1 cellular context compared by ENCODE assay signal in the genomic region with DNA sequence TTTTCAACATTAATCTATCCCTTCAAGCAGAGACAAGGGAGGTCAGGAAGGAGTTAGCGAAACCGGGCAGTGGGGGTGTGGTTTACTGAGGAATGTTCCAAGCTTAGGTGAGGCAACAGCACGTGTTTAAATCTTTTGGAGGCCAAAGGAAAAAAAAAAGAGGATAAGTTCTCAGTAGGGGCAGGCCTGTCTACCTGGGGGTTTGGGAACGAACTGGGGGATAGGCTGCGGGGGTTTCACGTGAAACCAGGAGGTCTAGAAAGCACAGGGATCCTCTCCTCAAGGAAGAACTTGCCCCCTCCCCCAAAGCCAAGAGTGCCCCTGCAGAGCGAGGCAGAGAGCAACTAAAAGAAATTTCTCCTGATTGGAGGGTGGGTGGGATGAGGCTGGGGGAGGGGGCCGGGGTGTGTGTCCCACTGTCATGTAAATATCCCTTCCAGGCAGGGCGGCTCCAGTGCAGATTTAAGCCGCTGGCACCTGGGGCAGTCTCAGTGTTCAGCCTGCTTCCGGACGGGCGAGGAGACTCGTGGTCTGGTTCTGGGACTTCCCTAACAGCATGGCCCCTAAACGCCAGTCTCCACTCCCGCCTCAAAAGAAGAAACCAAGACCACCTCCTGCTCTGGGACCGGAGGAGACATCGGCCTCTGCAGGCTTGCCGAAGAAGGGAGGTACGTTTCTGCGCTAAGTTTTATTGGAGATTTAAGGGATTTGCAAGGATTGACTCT.
TF ChIP-seq lines count a peak whose summit lies in the region.

No MANE protein-coding gene starts in this region.

TF ChIP-seq in GM12878, 131 proteins besides CTCF, POLR2A, EP300 and RAD21 (continued from another document and continues in another):
- TF ChIP-seq, protein P1, sequence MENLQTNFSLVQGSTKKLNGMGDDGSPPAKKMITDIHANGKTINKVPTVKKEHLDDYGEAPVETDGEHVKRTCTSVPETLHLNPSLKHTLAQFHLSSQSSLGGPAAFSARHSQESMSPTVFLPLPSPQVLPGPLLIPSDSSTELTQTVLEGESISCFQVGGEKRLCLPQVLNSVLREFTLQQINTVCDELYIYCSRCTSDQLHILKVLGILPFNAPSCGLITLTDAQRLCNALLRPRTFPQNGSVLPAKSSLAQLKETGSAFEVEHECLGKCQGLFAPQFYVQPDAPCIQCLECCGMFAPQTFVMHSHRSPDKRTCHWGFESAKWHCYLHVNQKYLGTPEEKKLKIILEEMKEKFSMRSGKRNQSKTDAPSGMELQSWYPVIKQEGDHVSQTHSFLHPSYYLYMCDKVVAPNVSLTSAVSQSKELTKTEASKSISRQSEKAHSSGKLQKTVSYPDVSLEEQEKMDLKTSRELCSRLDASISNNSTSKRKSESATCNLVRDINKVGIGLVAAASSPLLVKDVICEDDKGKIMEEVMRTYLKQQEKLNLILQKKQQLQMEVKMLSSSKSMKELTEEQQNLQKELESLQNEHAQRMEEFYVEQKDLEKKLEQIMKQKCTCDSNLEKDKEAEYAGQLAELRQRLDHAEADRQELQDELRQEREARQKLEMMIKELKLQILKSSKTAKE (IDR thresholded peaks at IDR 0.05; ENCODE audit: low read depth, poor library complexity, severe bottlenecking) = peak; percentile 12
- TF ChIP-seq HDAC2 (IDR thresholded peaks at IDR 0.05) (no peak), BHLHE40 (IDR thresholded peaks at IDR 0.05; ENCODE audit: borderline replicate concordance in 1 of 2, low read depth in 2 of 2, low read length in 1 of 2) (peak; percentile 35 to 46; a peak in 2 of 4 replicates), CEBPB (IDR thresholded peaks at IDR 0.05; ENCODE audit: borderline replicate concordance in 1 of 2, low read depth in 2 of 2, low read length in 2 of 2) (no peak), STAT3 (IDR thresholded peaks at IDR 0.05; ENCODE audit: low read depth, low read length) (no peak), CHD1 (IDR thresholded peaks at IDR 0.05; ENCODE audit: low read depth, low read length) (no peak), IRF4 (IDR thresholded peaks at IDR 0.05; ENCODE audit: low read depth, low read length) (no peak), MTA3 (IDR thresholded peaks at IDR 0.05; ENCODE audit: borderline replicate concordance, low read length) (no peak), POU2F2 (IDR thresholded peaks at IDR 0.05; ENCODE audit: borderline replicate concordance, low read depth, low read length) (peak; percentile 45; the same call in 1 of the 3 replicates), NR2C2 (IDR thresholded peaks at IDR 0.05; ENCODE audit: borderline replicate concordance, control insufficient read depth, insufficient read length, low read depth) (no peak), BACH1 (IDR thresholded peaks at IDR 0.05; ENCODE audit: borderline replicate concordance) (0 out of 2 replicates have a peak, but pooled peaks have one; percentile 22), ETV6 (conservative IDR thresholded peaks at IDR 0.05 in 1 of 2, IDR thresholded peaks at IDR 0.05 in 1 of 2; ENCODE audit: borderline replicate concordance in 1 of 2, low read depth in 1 of 2) (no peak), NR2F1 (conservative IDR thresholded peaks at IDR 0.05) (0 out of 2 replicates have a peak, but pooled peaks have one; percentile 9), SRF (IDR thresholded peaks at IDR 0.05; ENCODE audit: low read depth in 2 of 2, low read length in 2 of 2) (no peak), GATAD2B (conservative IDR thresholded peaks at IDR 0.05; ENCODE audit: low read depth) (peak; percentile 28; the same call in 1 of the 2 replicates), SREBF2 (IDR thresholded peaks at IDR 0.05; ENCODE audit: low read length) (no peak), CBX5 (IDR thresholded peaks at IDR 0.05; ENCODE audit: low read depth) (no peak), ESRRA (IDR thresholded peaks at IDR 0.05; ENCODE audit: low read length) (no peak), FOS (IDR thresholded peaks at IDR 0.05; ENCODE audit: borderline replicate concordance, extremely low read depth, insufficient read length) (no peak), POLR2AphosphoS5 (IDR thresholded peaks at IDR 0.05; ENCODE audit: low read length) (peak; percentile 83; the same call in 1 of the 2 replicates), STAT1 (conservative IDR thresholded peaks at IDR 0.05) (no peak), BMI1 (IDR thresholded peaks at IDR 0.05; ENCODE audit: borderline replicate concordance) (no peak), ZNF207 (IDR thresholded peaks at IDR 0.05; ENCODE audit: borderline replicate concordance) (no peak), NFYA (IDR thresholded peaks at IDR 0.05; ENCODE audit: borderline replicate concordance, low read depth, low read length) (no peak), RUNX3 (IDR thresholded peaks at IDR 0.05; ENCODE audit: low read length) (no peak), TCF12 (IDR thresholded peaks at IDR 0.05; ENCODE audit: low read depth, low read length) (0 out of 2 replicates have a peak, but pooled peaks have one; percentile 25), FOXK2 (IDR thresholded peaks at IDR 0.05) (no peak), PAX5 (IDR thresholded peaks at IDR 0.05; ENCODE audit: borderline replicate concordance, low read depth, low read length) (no peak)
- TF ChIP-seq, protein P2, sequence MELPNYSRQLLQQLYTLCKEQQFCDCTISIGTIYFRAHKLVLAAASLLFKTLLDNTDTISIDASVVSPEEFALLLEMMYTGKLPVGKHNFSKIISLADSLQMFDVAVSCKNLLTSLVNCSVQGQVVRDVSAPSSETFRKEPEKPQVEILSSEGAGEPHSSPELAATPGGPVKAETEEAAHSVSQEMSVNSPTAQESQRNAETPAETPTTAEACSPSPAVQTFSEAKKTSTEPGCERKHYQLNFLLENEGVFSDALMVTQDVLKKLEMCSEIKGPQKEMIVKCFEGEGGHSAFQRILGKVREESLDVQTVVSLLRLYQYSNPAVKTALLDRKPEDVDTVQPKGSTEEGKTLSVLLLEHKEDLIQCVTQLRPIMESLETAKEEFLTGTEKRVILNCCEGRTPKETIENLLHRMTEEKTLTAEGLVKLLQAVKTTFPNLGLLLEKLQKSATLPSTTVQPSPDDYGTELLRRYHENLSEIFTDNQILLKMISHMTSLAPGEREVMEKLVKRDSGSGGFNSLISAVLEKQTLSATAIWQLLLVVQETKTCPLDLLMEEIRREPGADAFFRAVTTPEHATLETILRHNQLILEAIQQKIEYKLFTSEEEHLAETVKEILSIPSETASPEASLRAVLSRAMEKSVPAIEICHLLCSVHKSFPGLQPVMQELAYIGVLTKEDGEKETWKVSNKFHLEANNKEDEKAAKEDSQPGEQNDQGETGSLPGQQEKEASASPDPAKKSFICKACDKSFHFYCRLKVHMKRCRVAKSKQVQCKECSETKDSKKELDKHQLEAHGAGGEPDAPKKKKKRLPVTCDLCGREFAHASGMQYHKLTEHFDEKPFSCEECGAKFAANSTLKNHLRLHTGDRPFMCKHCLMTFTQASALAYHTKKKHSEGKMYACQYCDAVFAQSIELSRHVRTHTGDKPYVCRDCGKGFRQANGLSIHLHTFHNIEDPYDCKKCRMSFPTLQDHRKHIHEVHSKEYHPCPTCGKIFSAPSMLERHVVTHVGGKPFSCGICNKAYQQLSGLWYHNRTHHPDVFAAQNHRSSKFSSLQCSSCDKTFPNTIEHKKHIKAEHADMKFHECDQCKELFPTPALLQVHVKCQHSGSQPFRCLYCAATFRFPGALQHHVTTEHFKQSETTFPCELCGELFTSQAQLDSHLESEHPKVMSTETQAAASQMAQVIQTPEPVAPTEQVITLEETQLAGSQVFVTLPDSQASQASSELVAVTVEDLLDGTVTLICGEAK (IDR thresholded peaks at IDR 0.05; ENCODE audit: borderline replicate concordance) = no peak
- TF ChIP-seq, protein P3, sequence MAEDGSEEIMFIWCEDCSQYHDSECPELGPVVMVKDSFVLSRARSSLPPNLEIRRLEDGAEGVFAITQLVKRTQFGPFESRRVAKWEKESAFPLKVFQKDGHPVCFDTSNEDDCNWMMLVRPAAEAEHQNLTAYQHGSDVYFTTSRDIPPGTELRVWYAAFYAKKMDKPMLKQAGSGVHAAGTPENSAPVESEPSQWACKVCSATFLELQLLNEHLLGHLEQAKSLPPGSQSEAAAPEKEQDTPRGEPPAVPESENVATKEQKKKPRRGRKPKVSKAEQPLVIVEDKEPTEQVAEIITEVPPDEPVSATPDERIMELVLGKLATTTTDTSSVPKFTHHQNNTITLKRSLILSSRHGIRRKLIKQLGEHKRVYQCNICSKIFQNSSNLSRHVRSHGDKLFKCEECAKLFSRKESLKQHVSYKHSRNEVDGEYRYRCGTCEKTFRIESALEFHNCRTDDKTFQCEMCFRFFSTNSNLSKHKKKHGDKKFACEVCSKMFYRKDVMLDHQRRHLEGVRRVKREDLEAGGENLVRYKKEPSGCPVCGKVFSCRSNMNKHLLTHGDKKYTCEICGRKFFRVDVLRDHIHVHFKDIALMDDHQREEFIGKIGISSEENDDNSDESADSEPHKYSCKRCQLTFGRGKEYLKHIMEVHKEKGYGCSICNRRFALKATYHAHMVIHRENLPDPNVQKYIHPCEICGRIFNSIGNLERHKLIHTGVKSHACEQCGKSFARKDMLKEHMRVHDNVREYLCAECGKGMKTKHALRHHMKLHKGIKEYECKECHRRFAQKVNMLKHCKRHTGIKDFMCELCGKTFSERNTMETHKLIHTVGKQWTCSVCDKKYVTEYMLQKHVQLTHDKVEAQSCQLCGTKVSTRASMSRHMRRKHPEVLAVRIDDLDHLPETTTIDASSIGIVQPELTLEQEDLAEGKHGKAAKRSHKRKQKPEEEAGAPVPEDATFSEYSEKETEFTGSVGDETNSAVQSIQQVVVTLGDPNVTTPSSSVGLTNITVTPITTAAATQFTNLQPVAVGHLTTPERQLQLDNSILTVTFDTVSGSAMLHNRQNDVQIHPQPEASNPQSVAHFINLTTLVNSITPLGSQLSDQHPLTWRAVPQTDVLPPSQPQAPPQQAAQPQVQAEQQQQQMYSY (CRISPR knock-in tag; IDR thresholded peaks at IDR 0.05) = no peak
- TF ChIP-seq, protein P4, sequence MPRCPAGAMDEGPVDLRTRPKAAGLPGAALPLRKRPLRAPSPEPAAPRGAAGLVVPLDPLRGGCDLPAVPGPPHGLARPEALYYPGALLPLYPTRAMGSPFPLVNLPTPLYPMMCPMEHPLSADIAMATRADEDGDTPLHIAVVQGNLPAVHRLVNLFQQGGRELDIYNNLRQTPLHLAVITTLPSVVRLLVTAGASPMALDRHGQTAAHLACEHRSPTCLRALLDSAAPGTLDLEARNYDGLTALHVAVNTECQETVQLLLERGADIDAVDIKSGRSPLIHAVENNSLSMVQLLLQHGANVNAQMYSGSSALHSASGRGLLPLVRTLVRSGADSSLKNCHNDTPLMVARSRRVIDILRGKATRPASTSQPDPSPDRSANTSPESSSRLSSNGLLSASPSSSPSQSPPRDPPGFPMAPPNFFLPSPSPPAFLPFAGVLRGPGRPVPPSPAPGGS (IDR thresholded peaks at IDR 0.05; ENCODE audit: borderline replicate concordance, insufficient read depth, low read depth, low read length, poor library complexity, severe bottlenecking) = no peak
- TF ChIP-seq, protein P5, sequence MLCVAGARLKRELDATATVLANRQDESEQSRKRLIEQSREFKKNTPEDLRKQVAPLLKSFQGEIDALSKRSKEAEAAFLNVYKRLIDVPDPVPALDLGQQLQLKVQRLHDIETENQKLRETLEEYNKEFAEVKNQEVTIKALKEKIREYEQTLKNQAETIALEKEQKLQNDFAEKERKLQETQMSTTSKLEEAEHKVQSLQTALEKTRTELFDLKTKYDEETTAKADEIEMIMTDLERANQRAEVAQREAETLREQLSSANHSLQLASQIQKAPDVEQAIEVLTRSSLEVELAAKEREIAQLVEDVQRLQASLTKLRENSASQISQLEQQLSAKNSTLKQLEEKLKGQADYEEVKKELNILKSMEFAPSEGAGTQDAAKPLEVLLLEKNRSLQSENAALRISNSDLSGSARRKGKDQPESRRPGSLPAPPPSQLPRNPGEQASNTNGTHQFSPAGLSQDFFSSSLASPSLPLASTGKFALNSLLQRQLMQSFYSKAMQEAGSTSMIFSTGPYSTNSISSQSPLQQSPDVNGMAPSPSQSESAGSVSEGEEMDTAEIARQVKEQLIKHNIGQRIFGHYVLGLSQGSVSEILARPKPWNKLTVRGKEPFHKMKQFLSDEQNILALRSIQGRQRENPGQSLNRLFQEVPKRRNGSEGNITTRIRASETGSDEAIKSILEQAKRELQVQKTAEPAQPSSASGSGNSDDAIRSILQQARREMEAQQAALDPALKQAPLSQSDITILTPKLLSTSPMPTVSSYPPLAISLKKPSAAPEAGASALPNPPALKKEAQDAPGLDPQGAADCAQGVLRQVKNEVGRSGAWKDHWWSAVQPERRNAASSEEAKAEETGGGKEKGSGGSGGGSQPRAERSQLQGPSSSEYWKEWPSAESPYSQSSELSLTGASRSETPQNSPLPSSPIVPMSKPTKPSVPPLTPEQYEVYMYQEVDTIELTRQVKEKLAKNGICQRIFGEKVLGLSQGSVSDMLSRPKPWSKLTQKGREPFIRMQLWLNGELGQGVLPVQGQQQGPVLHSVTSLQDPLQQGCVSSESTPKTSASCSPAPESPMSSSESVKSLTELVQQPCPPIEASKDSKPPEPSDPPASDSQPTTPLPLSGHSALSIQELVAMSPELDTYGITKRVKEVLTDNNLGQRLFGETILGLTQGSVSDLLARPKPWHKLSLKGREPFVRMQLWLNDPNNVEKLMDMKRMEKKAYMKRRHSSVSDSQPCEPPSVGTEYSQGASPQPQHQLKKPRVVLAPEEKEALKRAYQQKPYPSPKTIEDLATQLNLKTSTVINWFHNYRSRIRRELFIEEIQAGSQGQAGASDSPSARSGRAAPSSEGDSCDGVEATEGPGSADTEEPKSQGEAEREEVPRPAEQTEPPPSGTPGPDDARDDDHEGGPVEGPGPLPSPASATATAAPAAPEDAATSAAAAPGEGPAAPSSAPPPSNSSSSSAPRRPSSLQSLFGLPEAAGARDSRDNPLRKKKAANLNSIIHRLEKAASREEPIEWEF (IDR thresholded peaks at IDR 0.05; ENCODE audit: insufficient replicate concordance, low read depth, low read length) = no peak
- TF ChIP-seq, protein P6, sequence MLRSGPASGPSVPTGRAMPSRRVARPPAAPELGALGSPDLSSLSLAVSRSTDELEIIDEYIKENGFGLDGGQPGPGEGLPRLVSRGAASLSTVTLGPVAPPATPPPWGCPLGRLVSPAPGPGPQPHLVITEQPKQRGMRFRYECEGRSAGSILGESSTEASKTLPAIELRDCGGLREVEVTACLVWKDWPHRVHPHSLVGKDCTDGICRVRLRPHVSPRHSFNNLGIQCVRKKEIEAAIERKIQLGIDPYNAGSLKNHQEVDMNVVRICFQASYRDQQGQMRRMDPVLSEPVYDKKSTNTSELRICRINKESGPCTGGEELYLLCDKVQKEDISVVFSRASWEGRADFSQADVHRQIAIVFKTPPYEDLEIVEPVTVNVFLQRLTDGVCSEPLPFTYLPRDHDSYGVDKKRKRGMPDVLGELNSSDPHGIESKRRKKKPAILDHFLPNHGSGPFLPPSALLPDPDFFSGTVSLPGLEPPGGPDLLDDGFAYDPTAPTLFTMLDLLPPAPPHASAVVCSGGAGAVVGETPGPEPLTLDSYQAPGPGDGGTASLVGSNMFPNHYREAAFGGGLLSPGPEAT (IDR thresholded peaks at IDR 0.05; ENCODE audit: low read depth) = 0 out of 2 replicates have a peak, but pooled peaks have one; percentile 12
- TF ChIP-seq, protein P7, sequence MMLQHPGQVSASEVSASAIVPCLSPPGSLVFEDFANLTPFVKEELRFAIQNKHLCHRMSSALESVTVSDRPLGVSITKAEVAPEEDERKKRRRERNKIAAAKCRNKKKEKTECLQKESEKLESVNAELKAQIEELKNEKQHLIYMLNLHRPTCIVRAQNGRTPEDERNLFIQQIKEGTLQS (IDR thresholded peaks at IDR 0.05; ENCODE audit: borderline replicate concordance, extremely low read depth, low read depth, low read length) = no peak
